ENCODE assay signal across 20 cellular contexts in the genomic region with DNA sequence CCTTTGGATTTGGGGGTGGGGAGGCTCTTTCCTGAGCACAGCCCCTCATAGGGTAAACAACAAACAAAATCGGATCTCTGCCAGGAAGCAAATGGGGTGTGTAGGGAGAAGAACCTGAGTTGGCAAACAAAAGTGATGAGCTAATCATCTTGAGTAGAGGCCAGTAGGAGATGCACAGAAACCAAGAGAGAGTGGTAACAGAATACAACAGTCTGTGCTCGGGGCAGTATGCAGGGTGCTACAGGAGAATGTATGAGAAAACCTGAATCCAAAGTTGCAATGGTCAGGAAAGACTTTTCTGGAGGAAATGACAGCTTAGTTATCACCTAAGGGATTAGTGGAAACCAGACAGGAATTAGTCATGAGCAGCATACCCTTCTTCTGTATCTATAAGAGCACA.
DNase-seq lines count a peak whose midpoint lies in the region; ATAC-seq, FAIRE-seq and TF ChIP-seq lines count a peak whose summit lies in the region.
"Had no signal": no experiment of that assay in that cellular context is flagged by ENCODE, and none has a peak within 500 bp of the region (broad histone marks: within the 10 kb centered on the region; RNA-seq: fewer than 3 reads in every experiment).

No MANE protein-coding gene starts in this region.

- peak overlapping the region; percentile 21 for H3K27ac ChIP-seq in endothelial cell of umbilical vein (ENCODE audit: insufficient read depth, low read depth, low read length)
- H3K27ac ChIP-seq: brain microvascular endothelial cell, pancreas, upper lobe of right lung had no signal

- H3K79me2 ChIP-seq in endothelial cell of umbilical vein (ENCODE audit: control insufficient read depth, insufficient read depth, low read length): peaks cover 2% of the 10 kb centered on the region

- no peak overlapping the region for H3K9ac ChIP-seq in endothelial cell of umbilical vein (replicated peaks; ENCODE audit: extremely low read depth, insufficient read depth, low read length)

- TF ChIP-seq CTCF in endothelial cell of umbilical vein (IDR thresholded peaks at IDR 0.05; ENCODE audit: extremely low read depth in 1 of 2, insufficient read depth in 1 of 2, low read depth in 1 of 2, low read length in 2 of 2) (no peak), omental fat pad (IDR thresholded peaks at IDR 0.05) (no peak)

- no peak for TF ChIP-seq POLR2A in endothelial cell of umbilical vein (IDR thresholded peaks at IDR 0.05; ENCODE audit: low read depth, low read length)

- intact Hi-C loops in endothelial cell of umbilical vein (cut with micrococcal nuclease): no loop called here

- H3K9me3 ChIP-seq in endothelial cell of umbilical vein (replicated peaks; ENCODE audit: control insufficient read depth, insufficient read depth, low read length): no peaks in the 10 kb centered on the region
- H3K9me3 ChIP-seq: pancreas, upper lobe of right lung had no signal

- FAIRE-seq in endothelial cell of umbilical vein (lab: Jason Lieb, UNC): no peak
- FAIRE-seq: pancreas had no signal

- CTCF ChIA-PET in endothelial cell of umbilical vein (lab: Charles Lee): interaction anchor here (0.8 kb wide), 1 partner anchor 877 kb away, joined by 3 read pairs; no protein-coding TSS in a partner anchor

- no peak overlapping the region for H2AFZ ChIP-seq in endothelial cell of umbilical vein (ENCODE audit: low read depth, low read length)

- H3K9me3 Mint-ChIP-seq in activated T-cell treated with anti-CD3 and anti-CD28 coated beads, Interleukin-2, amount 50 U/mL, for 72 hours: no peaks in the 10 kb centered on the region
- H3K9me3 Mint-ChIP-seq: stimulated activated naive CD8-positive, alpha-beta T cell treated with anti-CD3 and anti-CD28 coated beads, Interleukin-15, Interleukin-2, amounts not matched to agents 100 ng/mL and 50 ng/mL, for 24 hours; T-helper 2 cell treated with Interferon-gamma antibody and Interleukin-4, amounts not matched to agents 5 μg/mL and 100 μg/mL, for 36 hours had no signal

- H4K20me1 ChIP-seq in endothelial cell of umbilical vein (replicated peaks; ENCODE audit: control insufficient read depth, extremely low read depth, insufficient read depth, low read length): no peaks in the 10 kb centered on the region

- H3K4me2 ChIP-seq in endothelial cell of umbilical vein (ENCODE audit: insufficient read depth, low read length): peak overlapping the region; percentile 67

- peaks cover 22% of the 10 kb centered on the region for H3K4me1 ChIP-seq in endothelial cell of umbilical vein (ENCODE audit: control insufficient read depth, extremely low read depth, insufficient read depth, low read length)
- H3K4me1 ChIP-seq: upper lobe of right lung had no signal

- no peaks in the 10 kb centered on the region for H3K9me1 ChIP-seq in endothelial cell of umbilical vein (replicated peaks; ENCODE audit: control insufficient read depth, extremely low read depth, insufficient read depth, low read length)

- H3K36me3 Mint-ChIP-seq in activated T-cell treated with anti-CD3 and anti-CD28 coated beads, Interleukin-2, amount 50 U/mL, for 72 hours (ENCODE audit: insufficient read depth in 2 of 2): no peaks in the 10 kb centered on the region

- POLR2A ChIA-PET in endothelial cell of umbilical vein (lab: Charles Lee): interaction anchor here (0.6 to 0.7 kb wide), 2 partner anchors 10 to 1211 kb away, joined by 3 read pairs; no protein-coding TSS in a partner anchor

- no TSS peak for BruUV-seq in endothelial cell of umbilical vein (replicated peaks; lab: Mats Ljungman, UMichigan)

- peaks cover 37% of the 10 kb centered on the region for H3K4me1 Mint-ChIP-seq in activated T-cell treated with anti-CD3 and anti-CD28 coated beads, Interleukin-2, amount 50 U/mL, for 72 hours (ENCODE audit: low read depth)

- no peak overlapping the region for H3K4me3 ChIP-seq in endothelial cell of umbilical vein (replicated peaks in 1 of 3; ENCODE audit: insufficient read depth in 1 of 3, low read depth in 1 of 3, low read length in 3 of 3)
- H3K4me3 ChIP-seq: pancreas, upper lobe of right lung had no signal

- no peaks in the 10 kb centered on the region for H3K36me3 ChIP-seq in endothelial cell of umbilical vein (ENCODE audit: control insufficient read depth in 2 of 2, extremely low read depth in 1 of 2, insufficient read depth in 2 of 2, low read length in 2 of 2)
- H3K36me3 ChIP-seq: brain microvascular endothelial cell, pancreas, upper lobe of right lung had no signal

- H3K27me3 Mint-ChIP-seq in activated T-cell treated with anti-CD3 and anti-CD28 coated beads, Interleukin-2, amount 50 U/mL, for 72 hours (ENCODE audit: low read depth): no peaks in the 10 kb centered on the region
- H3K27me3 Mint-ChIP-seq: stimulated activated naive CD8-positive, alpha-beta T cell treated with anti-CD3 and anti-CD28 coated beads, Interleukin-15, Interleukin-2, amounts not matched to agents 100 ng/mL and 50 ng/mL, for 24 hours had no signal

- H3K4me3 Mint-ChIP-seq in activated T-cell treated with anti-CD3 and anti-CD28 coated beads, Interleukin-2, amount 50 U/mL, for 72 hours: no peak overlapping the region
- H3K4me3 Mint-ChIP-seq: stimulated activated naive CD8-positive, alpha-beta T cell treated with anti-CD3 and anti-CD28 coated beads, Interleukin-15, Interleukin-2, amounts not matched to agents 100 ng/mL and 50 ng/mL, for 24 hours; T-helper 2 cell treated with Interferon-gamma antibody and Interleukin-4, amounts not matched to agents 5 μg/mL and 100 μg/mL, for 36 hours had no signal

- dilution Hi-C loops in endothelial cell of umbilical vein (cut with MboI; ENCODE audit: extremely low pct_ligation_motif_present, low sequenced_read_pairs): no loop called here

- no peaks in the 10 kb centered on the region for H3K27me3 ChIP-seq in endothelial cell of umbilical vein (ENCODE audit: control insufficient read depth in 2 of 2, insufficient read depth in 2 of 2, low read length in 2 of 2)
- H3K27me3 ChIP-seq: brain microvascular endothelial cell, pancreas, upper lobe of right lung had no signal

- no peak for DNase-seq in activated T-cell treated with anti-CD3 and anti-CD28 coated beads, Interleukin-2, amount 50 U/mL, for 72 hours
- DNase-seq in activated T-cell treated with anti-CD3 and anti-CD28 coated beads, Interleukin-2, amount 50 U/mL, for 48 hours: no peak
- peak; percentile 74 for DNase-seq in NCI-H2029 treated with DMSO at 0.1 percent for 48 hours (lab: John Stamatoyannopoulos, UW)
- peak; percentile 10 for DNase-seq in endothelial cell of umbilical vein (ENCODE audit: low read depth, low spot score)
- no peak for DNase-seq in SKM-1 (lab: John Stamatoyannopoulos, UW; ENCODE audit: unreplicated experiment)
- DNase-seq in NCI-H2171 treated with DMSO at 0.1 percent for 48 hours (lab: John Stamatoyannopoulos, UW): no peak
- no peak for DNase-seq in omental fat pad (ENCODE audit: low spot score)
- DNase-seq: activated CD4-positive, CD25-positive, alpha-beta regulatory T cell treated with anti-CD3 and anti-CD28 coated beads, Interleukin-2, amount 50 U/mL, for 72 hours; activated CD8-positive, alpha-beta memory T cell treated with anti-CD3 and anti-CD28 coated beads, Interleukin-2, amount 50 U/mL, for 4 hours; activated naive CD4-positive, alpha-beta T cell treated with anti-CD3 and anti-CD28 coated beads, Interleukin-2, amount 50 U/mL, for 16 hours; hypothalamus; NCI-H1436 treated with DMSO at 0.1 percent for 48 hours; pancreas; SIG-M5; upper lobe of right lung had no signal

- H3K27ac Mint-ChIP-seq in activated T-cell treated with anti-CD3 and anti-CD28 coated beads, Interleukin-2, amount 50 U/mL, for 72 hours: peak overlapping the region; percentile 56
- H3K27ac Mint-ChIP-seq: stimulated activated naive CD8-positive, alpha-beta T cell treated with anti-CD3 and anti-CD28 coated beads, Interleukin-15, Interleukin-2, amounts not matched to agents 100 ng/mL and 50 ng/mL, for 24 hours; T-helper 2 cell treated with Interferon-gamma antibody and Interleukin-4, amounts not matched to agents 5 μg/mL and 100 μg/mL, for 36 hours had no signal

- peak in 1 of 2 donors; percentile 14 for ATAC-seq in activated T-cell treated with anti-CD3 and anti-CD28 coated beads, Interleukin-2, amount 50 U/mL, for 72 hours (replicated peaks in 1 of 2)
- ATAC-seq in GM19463 (IDR thresholded peaks at IDR 0.05; ENCODE audit: unreplicated experiment): no peak
- ATAC-seq in omental fat pad (ENCODE audit: low FRiP score): no peak
- ATAC-seq: left lobe of liver, pancreas, upper lobe of right lung had no signal

TF ChIP-seq in endothelial cell of umbilical vein, 7 proteins besides CTCF, POLR2A, EP300 and RAD21:
- no peak for TF ChIP-seq JUN (IDR thresholded peaks at IDR 0.05; ENCODE audit: borderline replicate concordance, insufficient read depth, insufficient read length, low read depth)
- no peak for TF ChIP-seq EZH2 (IDR thresholded peaks at IDR 0.05; ENCODE audit: borderline replicate concordance, low read depth, low read length, severe bottlenecking)
- TF ChIP-seq MYC (IDR thresholded peaks at IDR 0.05; ENCODE audit: low read depth, low read length): no peak
- TF ChIP-seq GATA2 (IDR thresholded peaks at IDR 0.05; ENCODE audit: insufficient read depth, insufficient read length, low read depth, low read length): no peak
- no peak for TF ChIP-seq POLR2AphosphoS5 (IDR thresholded peaks at IDR 0.05; ENCODE audit: insufficient read depth, low read depth, low read length)
- no peak for TF ChIP-seq FOS (IDR thresholded peaks at IDR 0.05; ENCODE audit: borderline replicate concordance, insufficient read depth, low read length)
- TF ChIP-seq, protein P1, sequence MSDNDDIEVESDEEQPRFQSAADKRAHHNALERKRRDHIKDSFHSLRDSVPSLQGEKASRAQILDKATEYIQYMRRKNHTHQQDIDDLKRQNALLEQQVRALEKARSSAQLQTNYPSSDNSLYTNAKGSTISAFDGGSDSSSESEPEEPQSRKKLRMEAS (IDR thresholded peaks at IDR 0.05; ENCODE audit: insufficient read depth, insufficient read length): no peak

Comparison
In these comparisons a context has a peak if more than half of its experiments do, and no peak if none do; other contexts are left out.
1. DNase-seq: peak in NCI-H2029 treated with DMSO at 0.1 percent for 48 hours (single experiment) and endothelial cell of umbilical vein (single experiment); none in activated T-cell treated with anti-CD3 and anti-CD28 coated beads, Interleukin-2, amount 50 U/mL, for 72 hours (0 of 2), activated T-cell treated with anti-CD3 and anti-CD28 coated beads, Interleukin-2, amount 50 U/mL, for 48 hours (0 of 2), SKM-1 (single experiment), NCI-H2171 treated with DMSO at 0.1 percent for 48 hours (single experiment) and omental fat pad (single experiment).